In the genomic region with DNA sequence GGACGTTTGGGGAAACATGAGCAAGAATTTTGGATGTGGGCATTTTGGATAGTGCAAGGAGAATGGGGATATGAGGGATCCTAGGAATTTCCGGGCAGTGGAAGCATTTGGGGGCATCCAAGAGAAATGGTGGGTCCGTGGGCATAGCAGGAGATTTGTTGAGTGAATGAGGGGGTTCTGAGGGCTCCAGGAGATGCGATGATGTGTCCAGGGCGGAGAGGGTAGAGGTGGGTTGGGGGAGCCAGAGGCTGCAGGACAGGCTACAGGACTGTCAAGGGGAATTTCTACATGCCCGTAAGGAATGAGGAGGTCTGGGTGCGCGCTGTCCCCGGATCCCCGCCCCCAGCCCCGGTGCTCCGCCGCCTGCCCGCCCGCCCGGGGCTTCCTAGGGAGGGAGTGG, we compare ENCODE assay signal across 8 cellular contexts. TPM values are rescaled to one million over a fixed set of nuclear protein-coding genes. Genes with fewer than 3 reads are reported as not detected.
DNase-seq lines count a peak whose midpoint lies in the region; ATAC-seq and TF ChIP-seq lines count a peak whose summit lies in the region.

No MANE protein-coding gene starts in this region.

- H3K27me3 Mint-ChIP-seq in T-helper 2 cell treated with Interferon-gamma antibody and Interleukin-4, amounts not matched to agents 5 μg/mL and 100 μg/mL, for 36 hours (ENCODE audit: low read depth) = peaks cover 7% of the 10 kb centered on the region

- POLR2A ChIA-PET in GM10248 (lab: Yijun Ruan, JAX) = no interaction called here

- peak overlapping the region; percentile 58 for H3K27ac Mint-ChIP-seq in T-helper 2 cell treated with Interferon-gamma antibody and Interleukin-4, amounts not matched to agents 5 μg/mL and 100 μg/mL, for 36 hours

- 2 to 3% methylated on average over 16 of the region's 16 CpGs for WGBS in esophagus, 2 donors
- 5% methylated on average over 8 of the region's 16 CpGs for WGBS in prostate gland

- CTCF ChIA-PET in GM10248 (lab: Yijun Ruan, JAX) = interaction anchor here (0.7 to 11.1 kb wide), 3 partner anchors 46 to 266 kb away, joined by 3 to 253 read pairs (median 4); a partner anchor contains a TSS

- H3K27ac ChIP-seq in OCI-LY3 (ENCODE audit: low read length) (no peak overlapping the region), esophagus (ENCODE audit: low read depth in 2 of 2, low read length in 1 of 2) (peak overlapping the region; percentile 52 to 88), prostate gland (peak overlapping the region; percentile 22 to 89)

- ATAC-seq in GM19351 (IDR thresholded peaks at IDR 0.05; ENCODE audit: unreplicated experiment) = no peak

- peak overlapping the region; percentile 95 for H3K4me2 ChIP-seq in OCI-LY3 (ENCODE audit: low read length)

- no peaks in the 10 kb centered on the region for H4K20me1 ChIP-seq in OCI-LY3 (ENCODE audit: insufficient read depth, low read length)

- no peak for TF ChIP-seq POLR2A in prostate gland (IDR thresholded peaks at IDR 0.05)

- H3K9me3 ChIP-seq in OCI-LY3 (ENCODE audit: insufficient read depth, low read length) = no peaks in the 10 kb centered on the region
- no peaks in the 10 kb centered on the region for H3K9me3 ChIP-seq in esophagus (ENCODE audit: control insufficient read depth in 2 of 2, insufficient read depth in 1 of 2, low read depth in 1 of 2, low read length in 1 of 2)
- H3K9me3 ChIP-seq in prostate gland = no peaks in the 10 kb centered on the region

- intact Hi-C loops in prostate gland (cut with DNase I) = no loop called here

- H3K4me3 Mint-ChIP-seq in T-helper 2 cell treated with Interferon-gamma antibody and Interleukin-4, amounts not matched to agents 5 μg/mL and 100 μg/mL, for 36 hours = peak overlapping the region; percentile 95

- no peak overlapping the region for H2AFZ ChIP-seq in OCI-LY3 (ENCODE audit: low read depth, low read length)

- H3K4me1 ChIP-seq in OCI-LY3 (ENCODE audit: low read length) (peaks cover 24% of the 10 kb centered on the region), esophagus (ENCODE audit: control insufficient read depth in 2 of 2, insufficient read depth in 2 of 2, low read length in 1 of 2) (peaks cover 0 to 9% of the 10 kb centered on the region in 2 donors), prostate gland (replicated peaks) (peaks cover 10% of the 10 kb centered on the region)

- H3K4me1 Mint-ChIP-seq in T-helper 2 cell treated with Interferon-gamma antibody and Interleukin-4, amounts not matched to agents 5 μg/mL and 100 μg/mL, for 36 hours (ENCODE audit: low read depth) = peaks cover 9% of the 10 kb centered on the region

- H3K79me2 ChIP-seq in OCI-LY3 (ENCODE audit: low read length) = peaks cover 5% of the 10 kb centered on the region; the same call in 1 of the 2 replicates

- TF ChIP-seq CTCF in OCI-LY3 (IDR thresholded peaks at IDR 0.05; ENCODE audit: low read depth, low read length) (no peak), prostate gland (IDR thresholded peaks at IDR 0.05) (no peak), GM10248 (IDR thresholded peaks at IDR 0.05; ENCODE audit: control extremely low read depth, extremely low read depth, low read depth, missing control alignments) (no peak)

- H3K27me3 ChIP-seq in OCI-LY3 (ENCODE audit: low read depth, low read length) (peaks cover 8% of the 10 kb centered on the region; the same call in 1 of the 2 replicates), esophagus (ENCODE audit: control insufficient read depth in 1 of 2, insufficient read depth in 2 of 2, low read length in 2 of 2) (no peaks in the 10 kb centered on the region), prostate gland (replicated peaks; ENCODE audit: insufficient read depth) (no peaks in the 10 kb centered on the region)

- no peaks in the 10 kb centered on the region for H3K9me3 Mint-ChIP-seq in T-helper 2 cell treated with Interferon-gamma antibody and Interleukin-4, amounts not matched to agents 5 μg/mL and 100 μg/mL, for 36 hours

- H3K36me3 ChIP-seq in OCI-LY3 (replicated peaks; ENCODE audit: low read depth, low read length) (peaks cover 7% of the 10 kb centered on the region), esophagus (ENCODE audit: control insufficient read depth in 2 of 2, insufficient read depth in 2 of 2, low read length in 1 of 2) (peaks cover 6 to 12% of the 10 kb centered on the region in 2 donors), prostate gland (no peaks in the 10 kb centered on the region)

- DNase-seq in T-helper 2 cell treated with Interferon-gamma antibody and Interleukin-4, amounts not matched to agents 5 μg/mL and 100 μg/mL, for 36 hours (ENCODE audit: low spot score) = no peak
- DNase-seq in T-helper 2 cell (no peak), prostate gland (ENCODE audit: low spot score) (no peak), NCI-H345 treated with DMSO at 0.1 percent for 48 hours (lab: John Stamatoyannopoulos, UW; ENCODE audit: unreplicated experiment) (no peak), GM10248 (ENCODE audit: extremely low spot score) (no peak)

- peak overlapping the region; percentile 85 for H3K9ac ChIP-seq in OCI-LY3 (ENCODE audit: low read length)

- peak overlapping the region; percentile 87 for H3K4me3 ChIP-seq in OCI-LY3 (ENCODE audit: low read length)
- H3K4me3 ChIP-seq in esophagus (ENCODE audit: low read depth in 1 of 2, low read length in 2 of 2) = peak overlapping the region; percentile 52 to 68
- peak overlapping the region; percentile 45 to 65 for H3K4me3 ChIP-seq in prostate gland

- H3K36me3 Mint-ChIP-seq in T-helper 2 cell treated with Interferon-gamma antibody and Interleukin-4, amounts not matched to agents 5 μg/mL and 100 μg/mL, for 36 hours (ENCODE audit: low read depth) = no peaks in the 10 kb centered on the region

RNA-seq across cellular contexts. Expression of a gene that starts 0.4 kb away (rescaled TPM):
- 1 to 10 TPM; 1.6 to 3.3 TPM for polyA plus RNA-seq in esophagus
- 10 to 100 TPM in 1 of 2 donors, 1 to 10 TPM in 1; 5.9 to 18.4 TPM for total RNA-seq in prostate gland

RNA-seq across cellular contexts. Expression of a gene that starts 1.2 kb away (rescaled TPM):
- 1 to 10 TPM; 7.3 to 8.9 TPM for polyA plus RNA-seq in esophagus
- 10 to 100 TPM; 11.4 to 11.6 TPM for total RNA-seq in prostate gland

RNA-seq across cellular contexts. Expression of a gene that starts 8.2 kb away (rescaled TPM):
- polyA plus RNA-seq in esophagus = 100 to 1,000 TPM; 179 to 226 TPM
- 100 to 1,000 TPM; 158 to 233 TPM for total RNA-seq in prostate gland

RNA-seq across cellular contexts. Expression of a gene that starts 32.1 kb away (rescaled TPM):
- polyA plus RNA-seq in esophagus = 10 to 100 TPM in 1 of 2 donors, 1 to 10 TPM in 1; 1.6 to 13.4 TPM
- total RNA-seq in prostate gland = 100 to 1,000 TPM in 1 of 2 donors, 10 to 100 TPM in 1; 18.4 to 391 TPM

RNA-seq across cellular contexts. Expression of a gene that starts 43.9 kb away (rescaled TPM):
- polyA plus RNA-seq in esophagus = 10 to 100 TPM in 1 of 2 donors, 1 to 10 TPM in 1; 8.9 to 15.0 TPM
- total RNA-seq in prostate gland = 10 to 100 TPM; 28.4 to 31.2 TPM
